Comparison of ENCODE assay signal across 19 cellular contexts in the genomic region with DNA sequence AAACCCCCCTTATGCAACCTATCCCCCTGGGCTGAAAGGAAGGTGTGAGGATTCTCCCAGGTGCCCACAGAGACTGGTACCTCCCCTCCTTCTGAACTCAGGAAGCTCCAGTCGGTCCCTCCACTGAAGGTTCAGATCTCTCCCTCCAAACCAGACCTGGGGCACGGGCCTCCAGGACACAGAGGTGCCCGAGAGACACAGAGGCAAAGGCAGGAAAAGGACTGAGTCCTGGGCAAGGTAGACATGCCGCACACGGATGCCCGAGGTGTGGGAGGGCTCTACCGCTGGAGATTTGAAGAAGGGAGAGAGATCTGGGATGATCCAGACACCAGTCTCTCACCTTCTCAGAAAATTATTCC. TPM values are rescaled to one million over a fixed set of nuclear protein-coding genes. Genes with fewer than 3 reads are reported as not detected.
DNase-seq lines count a peak whose midpoint lies in the region; TF ChIP-seq lines count a peak whose summit lies in the region.
"Had no signal": no experiment of that assay in that cellular context is flagged by ENCODE, and none has a peak within 500 bp of the region (broad histone marks: within the 10 kb centered on the region; RNA-seq: fewer than 3 reads in every experiment).

No MANE protein-coding gene starts in this region.

- no peaks in the 10 kb centered on the region for H4K20me1 ChIP-seq in mammary epithelial cell (ENCODE audit: insufficient read depth, low read length)
- H4K20me1 ChIP-seq in neural progenitor cell (ENCODE audit: low read depth) = no peaks in the 10 kb centered on the region

- peaks cover 28% of the 10 kb centered on the region for H3K4me1 Mint-ChIP-seq in osteocyte (ENCODE audit: unreplicated experiment)
- H3K4me1 Mint-ChIP-seq in neural progenitor cell = peaks cover 25% of the 10 kb centered on the region

- 95% methylated on average over 7 of the region's 7 CpGs for WGBS in mammary epithelial cell (ENCODE audit: low coverage, missing lambda C conversion rate)

- H3K4me1 ChIP-seq in mammary epithelial cell (ENCODE audit: insufficient read depth, low read length) (peaks cover 23% of the 10 kb centered on the region), neural progenitor cell (peaks cover 25% of the 10 kb centered on the region)

- dilution Hi-C loops in mammary epithelial cell (cut with HindIII; ENCODE audit: low sequenced_read_pairs) = no loop called here

- H3K27me3 Mint-ChIP-seq in osteocyte (ENCODE audit: unreplicated experiment) (no peaks in the 10 kb centered on the region), neural progenitor cell (ENCODE audit: insufficient read depth, low read depth) (peaks cover 4% of the 10 kb centered on the region)

- in situ Hi-C loops in mammary epithelial cell (cut with MboI; ENCODE audit: low sequenced_read_pairs in 2 of 2) = loop anchor here in 1 of 2 donors (5.0 kb wide), 1 partner anchor 67 kb away; the partner anchor contains the start of gene SLC7A8

- H2AFZ ChIP-seq in mammary epithelial cell (ENCODE audit: low read depth, low read length) = peak overlapping the region; percentile 84
- no peak overlapping the region for H2AFZ ChIP-seq in neural progenitor cell (replicated peaks)
- H2AFZ ChIP-seq: GM23338 had no signal

- H3K4me3 ChIP-seq in HL-60 (replicated peaks; ENCODE audit: insufficient read depth, low read length) (peak overlapping the region; percentile 71), mammary epithelial cell (replicated peaks in 1 of 3; ENCODE audit: insufficient read depth in 1 of 3, low read depth in 2 of 3, low read length in 3 of 3) (no peak overlapping the region), neural progenitor cell (no peak overlapping the region)
- H3K4me3 ChIP-seq: GM23338 had no signal

- H3K36me3 Mint-ChIP-seq in osteocyte (ENCODE audit: unreplicated experiment) = no peaks in the 10 kb centered on the region
- no peaks in the 10 kb centered on the region for H3K36me3 Mint-ChIP-seq in neural progenitor cell
- H3K36me3 Mint-ChIP-seq: natural killer cell treated with Interleukin-12 subunit alpha and Interleukin-12 subunit beta and Interleukin-15 and Interleukin-18, amount 100 ng/mL, for 72 hours had no signal

- intact Hi-C loops in mammary epithelial cell (cut with micrococcal nuclease) = no loop called here

- H3K27ac ChIP-seq in HL-60 (replicated peaks) = peak overlapping the region; percentile 99
- H3K27ac ChIP-seq in mammary epithelial cell (ENCODE audit: insufficient read depth, low read depth, low read length) = peak overlapping the region; percentile 86
- no peak overlapping the region for H3K27ac ChIP-seq in neural progenitor cell
- H3K27ac ChIP-seq: C4-2B had no signal

- H3K27ac Mint-ChIP-seq in osteocyte (ENCODE audit: unreplicated experiment) (peak overlapping the region; percentile 71), neural progenitor cell (no peak overlapping the region)
- H3K27ac Mint-ChIP-seq: GM23338; natural killer cell treated with Interleukin-12 subunit alpha and Interleukin-12 subunit beta and Interleukin-15 and Interleukin-18, amount 100 ng/mL, for 72 hours had no signal

- CTCF ChIA-PET in mammary epithelial cell (lab: Charles Lee; ENCODE audit: low non-redundant PET) = interaction anchor here (1.1 kb wide), 2 partner anchors 47 to 66 kb away, joined by 4 to 6 read pairs; no protein-coding TSS in a partner anchor

- no peaks in the 10 kb centered on the region for H3K36me3 ChIP-seq in mammary epithelial cell (ENCODE audit: insufficient read depth, low read length)
- no peaks in the 10 kb centered on the region for H3K36me3 ChIP-seq in neural progenitor cell

- TF ChIP-seq CTCF in HL-60 (IDR thresholded peaks at IDR 0.05; ENCODE audit: insufficient read depth, low read length) (no peak), mammary epithelial cell (conservative IDR thresholded peaks at IDR 0.05 in 1 of 2, IDR thresholded peaks at IDR 0.05 in 1 of 2; ENCODE audit: extremely low read depth in 1 of 2, insufficient read depth in 1 of 2, low read depth in 1 of 2, low read length in 2 of 2) (no peak), osteocyte (IDR thresholded peaks at IDR 0.05) (no peak), neural progenitor cell (IDR thresholded peaks at IDR 0.05) (no peak)

- DNase-seq in HL-60 (ENCODE audit: low read depth in 1 of 2, low spot score in 1 of 2) (no peak), mammary epithelial cell (no peak), osteocyte (ENCODE audit: extremely low spot score, unreplicated experiment) (no peak), midbrain (lab: John Stamatoyannopoulos, UW) (no peak), neural progenitor cell (ENCODE audit: low spot score) (no peak)
- DNase-seq in activated T-cell treated with anti-CD3 and anti-CD28 coated beads, Interleukin-2, amount 50 U/mL, for 48 hours = no peak
- DNase-seq: activated CD4-positive, CD25-positive, alpha-beta regulatory T cell; hypothalamus; NCI-H1048; NCI-H774; stimulated activated CD4-positive, alpha-beta T cell treated with anti-CD3 and anti-CD28 coated beads, Interleukin-2, amount 100 ng/mL, for 24 hours had no signal

- H3K4me2 ChIP-seq in mammary epithelial cell (ENCODE audit: insufficient read depth, low read depth, low read length) = peak overlapping the region; percentile 44
- no peak overlapping the region for H3K4me2 ChIP-seq in neural progenitor cell
- H3K4me2 ChIP-seq: GM23338 had no signal

- peak overlapping the region; percentile 53 for H3K9ac ChIP-seq in mammary epithelial cell (ENCODE audit: insufficient read depth, low read length)
- no peak overlapping the region for H3K9ac ChIP-seq in neural progenitor cell

- TSS peak; percentile 85 for BruUV-seq in mammary epithelial cell (replicated peaks; lab: Mats Ljungman, UMichigan)

- H3K4me3 Mint-ChIP-seq in osteocyte (ENCODE audit: unreplicated experiment) (no peak overlapping the region), neural progenitor cell (no peak overlapping the region)
- H3K4me3 Mint-ChIP-seq: GM23338; natural killer cell treated with Interleukin-12 subunit alpha and Interleukin-12 subunit beta and Interleukin-15 and Interleukin-18, amount 100 ng/mL, for 72 hours had no signal

- H3K9me3 Mint-ChIP-seq in osteocyte (ENCODE audit: unreplicated experiment) (no peaks in the 10 kb centered on the region), neural progenitor cell (no peaks in the 10 kb centered on the region)
- H3K9me3 Mint-ChIP-seq: GM23338; natural killer cell treated with Interleukin-12 subunit alpha and Interleukin-12 subunit beta and Interleukin-15 and Interleukin-18, amount 100 ng/mL, for 72 hours had no signal

- H3K9me3 ChIP-seq in mammary epithelial cell (replicated peaks; ENCODE audit: insufficient read depth, low read length) = no peaks in the 10 kb centered on the region
- no peaks in the 10 kb centered on the region for H3K9me3 ChIP-seq in neural progenitor cell (ENCODE audit: low read depth)

- H3K79me2 ChIP-seq in mammary epithelial cell (ENCODE audit: insufficient read depth, low read length) (no peaks in the 10 kb centered on the region), neural progenitor cell (ENCODE audit: low read depth) (no peaks in the 10 kb centered on the region)

- H3F3A ChIP-seq in neural progenitor cell (ENCODE audit: low read depth) = peaks cover 6% of the 10 kb centered on the region

- H3K27me3 ChIP-seq in HL-60 (ENCODE audit: insufficient read depth, poor library complexity, severe bottlenecking) (no peaks in the 10 kb centered on the region), mammary epithelial cell (ENCODE audit: insufficient read depth, low read length) (no peaks in the 10 kb centered on the region), neural progenitor cell (peaks cover 12% of the 10 kb centered on the region)

RNA-seq across cellular contexts. Expression of gene CEBPE, which starts 3.6 kb away (rescaled TPM):
- total RNA-seq in mammary epithelial cell = not detected
- polyA plus RNA-seq in mammary epithelial cell = not detected
- polyA minus RNA-seq in mammary epithelial cell = not detected
- total RNA-seq in osteocyte = not detected in 2 replicates
- total RNA-seq in neural progenitor cell (ENCODE audit: low replicate concordance) = not detected in 2 replicates
- total RNA-seq: dermis microvascular lymphatic vessel endothelial cell; GM23338; natural killer cell treated with Interleukin-12 subunit alpha and Interleukin-12 subunit beta and Interleukin-15 and Interleukin-18, amount 100 ng/mL, for 72 hours; renal cortical epithelial cell; RPMI7951 had no signal
- polyA plus RNA-seq: GM23338 had no signal

RNA-seq across cellular contexts. Expression of gene CIROP, which starts 10.7 kb away (rescaled TPM):
- not detected for total RNA-seq in mammary epithelial cell
- polyA plus RNA-seq in mammary epithelial cell = not detected
- not detected for polyA minus RNA-seq in mammary epithelial cell
- total RNA-seq in osteocyte = not detected in 2 replicates
- total RNA-seq in neural progenitor cell (ENCODE audit: low replicate concordance) = 0.06 TPM in 1 of 2 replicates, not detected in the other
- total RNA-seq: activated CD8-positive, alpha-beta memory T cell treated with anti-CD3 and anti-CD28 coated beads for 36 hours; dermis microvascular lymphatic vessel endothelial cell; GM23338; natural killer cell treated with Interleukin-12 subunit alpha and Interleukin-12 subunit beta and Interleukin-15 and Interleukin-18, amount 100 ng/mL, for 72 hours; renal cortical epithelial cell; RPMI7951; T-helper 1 cell treated with Interleukin-12 subunit alpha and Interleukin-12 subunit beta and Interleukin-4 antibody, amounts not matched to agents 30 ng/mL and 1 ng/mL, for 36 hours had no signal
- polyA plus RNA-seq: GM23338 had no signal

RNA-seq across cellular contexts. Expression of gene C14orf119, which starts 20.2 kb away (rescaled TPM):
- total RNA-seq in mammary epithelial cell (10 to 100 TPM; 39.2 to 57.6 TPM), osteocyte (51.8 and 61.3 TPM in 2 replicates), neural progenitor cell (ENCODE audit: low replicate concordance) (32.0 and 37.5 TPM in 2 replicates)
- polyA plus RNA-seq in mammary epithelial cell = 95.1 TPM
- polyA minus RNA-seq in mammary epithelial cell = 38.1 TPM

RNA-seq across cellular contexts. Expression of gene ACIN1, which starts 20.5 kb away (rescaled TPM):
- 100 to 1,000 TPM in 1 of 2 donors, 10 to 100 TPM in 1; 62.0 to 148 TPM for total RNA-seq in mammary epithelial cell
- polyA plus RNA-seq in mammary epithelial cell = 64.4 TPM
- polyA minus RNA-seq in mammary epithelial cell = 70.8 TPM
- total RNA-seq in osteocyte = 219 and 241 TPM in 2 replicates
- total RNA-seq in neural progenitor cell (ENCODE audit: low replicate concordance) = 184 and 215 TPM in 2 replicates

RNA-seq across cellular contexts. Expression of gene CDH24, which starts 58.2 kb away (rescaled TPM):
- 1 to 10 TPM; 4.2 to 5.6 TPM for total RNA-seq in mammary epithelial cell
- polyA plus RNA-seq in mammary epithelial cell = 4.2 TPM
- 1.0 TPM for polyA minus RNA-seq in mammary epithelial cell
- total RNA-seq in osteocyte = 13.3 and 13.7 TPM in 2 replicates
- 15.0 and 35.9 TPM in 2 replicates for total RNA-seq in neural progenitor cell (ENCODE audit: low replicate concordance)
